In genomic region chr1:32742132-32742947, GRCh38 we compare ENCODE assay signal across 1 cellular context.
A peak's percentile ranks its signal among the peaks of the same experiment; 100 is the strongest.
TF ChIP-seq lines count a peak whose summit lies in the region.

No MANE protein-coding gene starts in this region.

TF ChIP-seq in K562, 482 proteins besides CTCF, POLR2A, EP300 and RAD21 (continued from another document):
- TF ChIP-seq ZNF395 (CRISPR knock-in tag; IDR thresholded peaks at IDR 0.05) = 0 out of 2 replicates have a peak, but pooled peaks have one; percentile 71
- peak; percentile 60; the same call in 1 of the 2 replicates for TF ChIP-seq GABPB1 (CRISPR knock-in tag; IDR thresholded peaks at IDR 0.05)
- peak; percentile 82 for TF ChIP-seq NFIC (IDR thresholded peaks at IDR 0.05)
- TF ChIP-seq CHD1 (IDR thresholded peaks at IDR 0.05; ENCODE audit: low read length) = peak; percentile 48
- TF ChIP-seq SP1 (CRISPR knock-in tag; IDR thresholded peaks at IDR 0.05) = peak; percentile 62; the same call in 1 of the 2 replicates
- TF ChIP-seq, protein P1, sequence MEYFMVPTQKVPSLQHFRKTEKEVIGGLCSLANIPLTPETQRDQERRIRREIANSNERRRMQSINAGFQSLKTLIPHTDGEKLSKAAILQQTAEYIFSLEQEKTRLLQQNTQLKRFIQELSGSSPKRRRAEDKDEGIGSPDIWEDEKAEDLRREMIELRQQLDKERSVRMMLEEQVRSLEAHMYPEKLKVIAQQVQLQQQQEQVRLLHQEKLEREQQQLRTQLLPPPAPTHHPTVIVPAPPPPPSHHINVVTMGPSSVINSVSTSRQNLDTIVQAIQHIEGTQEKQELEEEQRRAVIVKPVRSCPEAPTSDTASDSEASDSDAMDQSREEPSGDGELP (CRISPR knock-in tag; IDR thresholded peaks at IDR 0.05; ENCODE audit: borderline replicate concordance) = peak; percentile 47; the same call in 1 of the 2 replicates
- no peak for TF ChIP-seq ZBTB8A (IDR thresholded peaks at IDR 0.05; ENCODE audit: partially characterized antibody)
- no peak for TF ChIP-seq ZBTB11 (CRISPR knock-in tag; IDR thresholded peaks at IDR 0.05)
- 0 out of 2 replicates have a peak, but pooled peaks have one; percentile 65 for TF ChIP-seq GATAD2A (IDR thresholded peaks at IDR 0.05)
- peak; percentile 1; the same call in 1 of the 2 replicates for TF ChIP-seq ZBTB1 (CRISPR knock-in tag; IDR thresholded peaks at IDR 0.05; ENCODE audit: borderline replicate concordance, low read depth)
- TF ChIP-seq KDM5B (IDR thresholded peaks at IDR 0.05; ENCODE audit: insufficient replicate concordance, low read depth, low read length) = peak; percentile 8
- no peak for TF ChIP-seq NRF1 (conservative IDR thresholded peaks at IDR 0.05 in 1 of 2, IDR thresholded peaks at IDR 0.05 in 1 of 2)
- TF ChIP-seq NFATC3 (IDR thresholded peaks at IDR 0.05) = no peak
- 0 out of 2 replicates have a peak, but pooled peaks have one; percentile 7 for TF ChIP-seq EGR1 (conservative IDR thresholded peaks at IDR 0.05)
- TF ChIP-seq KDM2B (CRISPR knock-in tag; IDR thresholded peaks at IDR 0.05) = 0 out of 2 replicates have a peak, but pooled peaks have one; percentile 47
- peak; percentile 59 for TF ChIP-seq ZBTB40 (IDR thresholded peaks at IDR 0.05)
- TF ChIP-seq ZBTB40 (CRISPR knock-in tag; IDR thresholded peaks at IDR 0.05) = no peak
- TF ChIP-seq ZFX (CRISPR knock-in tag; IDR thresholded peaks at IDR 0.05) = peak; percentile 56
- TF ChIP-seq SPI1 (IDR thresholded peaks at IDR 0.05; ENCODE audit: borderline replicate concordance, low read depth, low read length) = peak; percentile 20; the same call in 1 of the 2 replicates
- TF ChIP-seq, protein P2, sequence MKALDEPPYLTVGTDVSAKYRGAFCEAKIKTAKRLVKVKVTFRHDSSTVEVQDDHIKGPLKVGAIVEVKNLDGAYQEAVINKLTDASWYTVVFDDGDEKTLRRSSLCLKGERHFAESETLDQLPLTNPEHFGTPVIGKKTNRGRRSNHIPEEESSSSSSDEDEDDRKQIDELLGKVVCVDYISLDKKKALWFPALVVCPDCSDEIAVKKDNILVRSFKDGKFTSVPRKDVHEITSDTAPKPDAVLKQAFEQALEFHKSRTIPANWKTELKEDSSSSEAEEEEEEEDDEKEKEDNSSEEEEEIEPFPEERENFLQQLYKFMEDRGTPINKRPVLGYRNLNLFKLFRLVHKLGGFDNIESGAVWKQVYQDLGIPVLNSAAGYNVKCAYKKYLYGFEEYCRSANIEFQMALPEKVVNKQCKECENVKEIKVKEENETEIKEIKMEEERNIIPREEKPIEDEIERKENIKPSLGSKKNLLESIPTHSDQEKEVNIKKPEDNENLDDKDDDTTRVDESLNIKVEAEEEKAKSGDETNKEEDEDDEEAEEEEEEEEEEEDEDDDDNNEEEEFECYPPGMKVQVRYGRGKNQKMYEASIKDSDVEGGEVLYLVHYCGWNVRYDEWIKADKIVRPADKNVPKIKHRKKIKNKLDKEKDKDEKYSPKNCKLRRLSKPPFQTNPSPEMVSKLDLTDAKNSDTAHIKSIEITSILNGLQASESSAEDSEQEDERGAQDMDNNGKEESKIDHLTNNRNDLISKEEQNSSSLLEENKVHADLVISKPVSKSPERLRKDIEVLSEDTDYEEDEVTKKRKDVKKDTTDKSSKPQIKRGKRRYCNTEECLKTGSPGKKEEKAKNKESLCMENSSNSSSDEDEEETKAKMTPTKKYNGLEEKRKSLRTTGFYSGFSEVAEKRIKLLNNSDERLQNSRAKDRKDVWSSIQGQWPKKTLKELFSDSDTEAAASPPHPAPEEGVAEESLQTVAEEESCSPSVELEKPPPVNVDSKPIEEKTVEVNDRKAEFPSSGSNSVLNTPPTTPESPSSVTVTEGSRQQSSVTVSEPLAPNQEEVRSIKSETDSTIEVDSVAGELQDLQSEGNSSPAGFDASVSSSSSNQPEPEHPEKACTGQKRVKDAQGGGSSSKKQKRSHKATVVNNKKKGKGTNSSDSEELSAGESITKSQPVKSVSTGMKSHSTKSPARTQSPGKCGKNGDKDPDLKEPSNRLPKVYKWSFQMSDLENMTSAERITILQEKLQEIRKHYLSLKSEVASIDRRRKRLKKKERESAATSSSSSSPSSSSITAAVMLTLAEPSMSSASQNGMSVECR (CRISPR knock-in tag; IDR thresholded peaks at IDR 0.05) = 0 out of 2 replicates have a peak, but pooled peaks have one; percentile 28
- peak; percentile 61 for TF ChIP-seq RBFOX2 (IDR thresholded peaks at IDR 0.05; ENCODE audit: low read depth, low read length)
- 0 out of 2 replicates have a peak, but pooled peaks have one; percentile 20 for TF ChIP-seq TGIF2 (CRISPR knock-in tag; IDR thresholded peaks at IDR 0.05)
- peak; percentile 80 for TF ChIP-seq ZBTB7A (IDR thresholded peaks at IDR 0.05; ENCODE audit: borderline replicate concordance, control insufficient read depth, low read depth, low read length)
- peak; percentile 64 for TF ChIP-seq ZNF316 (IDR thresholded peaks at IDR 0.05)
- TF ChIP-seq HDGF (IDR thresholded peaks at IDR 0.05) = no peak
- TF ChIP-seq HMGXB4 (CRISPR knock-in tag; IDR thresholded peaks at IDR 0.05) = 0 out of 2 replicates have a peak, but pooled peaks have one; percentile 40
- no peak for TF ChIP-seq ZFP36 (IDR thresholded peaks at IDR 0.05; ENCODE audit: low read depth, low read length, partially characterized antibody)
- TF ChIP-seq ARID1B (IDR thresholded peaks at IDR 0.05) = 0 out of 2 replicates have a peak, but pooled peaks have one; percentile 10
- peak; percentile 55; the same call in 1 of the 2 replicates for TF ChIP-seq BCOR (IDR thresholded peaks at IDR 0.05)
- TF ChIP-seq ZNF274 (IDR thresholded peaks at IDR 0.05; ENCODE audit: borderline replicate concordance, low read depth, low read length) = no peak
- TF ChIP-seq SUPT5H (IDR thresholded peaks at IDR 0.05) = no peak
- TF ChIP-seq MED1 (CRISPR knock-in tag; IDR thresholded peaks at IDR 0.05; ENCODE audit: borderline replicate concordance) = peak; percentile 74; the same call in 1 of the 2 replicates
- TF ChIP-seq ZNF586 (CRISPR knock-in tag; conservative IDR thresholded peaks at IDR 0.05) = no peak
- TF ChIP-seq KAT7 (CRISPR knock-in tag; IDR thresholded peaks at IDR 0.05; ENCODE audit: borderline replicate concordance) = 0 out of 2 replicates have a peak, but pooled peaks have one; percentile 38
- TF ChIP-seq ZC3H4 (CRISPR knock-in tag; IDR thresholded peaks at IDR 0.05; ENCODE audit: borderline replicate concordance) = 0 out of 2 replicates have a peak, but pooled peaks have one; percentile 41
- TF ChIP-seq ELF2 (CRISPR knock-in tag; IDR thresholded peaks at IDR 0.05) = 0 out of 2 replicates have a peak, but pooled peaks have one; percentile 30
- TF ChIP-seq ZNF766 (CRISPR knock-in tag; conservative IDR thresholded peaks at IDR 0.05) = 0 out of 2 replicates have a peak, but pooled peaks have one; percentile 18
- TF ChIP-seq C11orf30 (IDR thresholded peaks at IDR 0.05; ENCODE audit: low read depth) = peak; percentile 66
- no peak for TF ChIP-seq ARID2 (IDR thresholded peaks at IDR 0.05)
- TF ChIP-seq ZBTB17 (CRISPR knock-in tag; IDR thresholded peaks at IDR 0.05) = 0 out of 2 replicates have a peak, but pooled peaks have one; percentile 31
